Comparison of ENCODE assay signal across 19 cellular contexts in genomic region chr22:30647536-30647935, GRCh38.
"Had no signal": no experiment of that assay in that cellular context is flagged by ENCODE, and none has a peak within 500 bp of the region (broad histone marks: within the 10 kb centered on the region; RNA-seq: fewer than 3 reads in every experiment).

No MANE protein-coding gene starts in this region.

- H3K4me1 ChIP-seq: parathyroid adenoma had no signal

- H3K27ac ChIP-seq: coronary artery, esophagus squamous epithelium, left ventricle myocardium inferior, neutrophil, parathyroid adenoma, VCaP had no signal

- H3K9ac ChIP-seq: parathyroid adenoma had no signal

- H3K4me3 ChIP-seq: coronary artery, esophagus squamous epithelium, left ventricle myocardium inferior, mucosa of descending colon had no signal

- H3K36me3 ChIP-seq: left ventricle myocardium inferior, neutrophil had no signal

- H3K27me3 ChIP-seq: esophagus squamous epithelium, neutrophil had no signal

- H3K79me2 ChIP-seq: parathyroid adenoma had no signal

- DNase-seq: activated CD4-positive, alpha-beta memory T cell treated with anti-CD3 and anti-CD28 coated beads for 36 hours; activated CD8-positive, alpha-beta memory T cell treated with anti-CD3 and anti-CD28 coated beads, Interleukin-2, amount 10 ng/mL, durations not matched to agents 7 days and 5 days; activated effector memory CD4-positive, alpha-beta T cell treated with Interleukin-2 at 50 U/mL for 16 hours; activated T-cell treated with anti-CD3 and anti-CD28 coated beads, Interleukin-2, amount 50 U/mL, for 1 hour; amygdala; central memory CD4-positive, alpha-beta T cell; effector CD4-positive, alpha-beta T cell; esophagus squamous epithelium; hippocampal formation; left ventricle myocardium inferior; mucosa of descending colon; naive thymus-derived CD4-positive, alpha-beta T cell had no signal

- ATAC-seq: activated CD8-positive, alpha-beta memory T cell treated with anti-CD3 and anti-CD28 coated beads, Interleukin-2, amount 10 ng/mL, durations not matched to agents 7 days and 5 days; activated naive CD4-positive, alpha-beta T cell treated with anti-CD3 and anti-CD28 coated beads, Interleukin-2, amount 50 U/mL, for 72 hours; mucosa of descending colon; naive thymus-derived CD4-positive, alpha-beta T cell; stimulated activated memory B cell treated with anti-CD40 and anti-IgM and Interleukin-4, amounts not matched to agents 10 μg/mL and 1 μg/mL and 100 μg/mL, for 72 hours had no signal

- H2AFZ ChIP-seq: parathyroid adenoma had no signal

- FAIRE-seq: endothelial cell of umbilical vein had no signal

- H3K9me3 ChIP-seq: esophagus squamous epithelium, left ventricle myocardium inferior, mucosa of descending colon, neutrophil had no signal
